Comparison of ENCODE assay signal across 9 cellular contexts in the genomic region with DNA sequence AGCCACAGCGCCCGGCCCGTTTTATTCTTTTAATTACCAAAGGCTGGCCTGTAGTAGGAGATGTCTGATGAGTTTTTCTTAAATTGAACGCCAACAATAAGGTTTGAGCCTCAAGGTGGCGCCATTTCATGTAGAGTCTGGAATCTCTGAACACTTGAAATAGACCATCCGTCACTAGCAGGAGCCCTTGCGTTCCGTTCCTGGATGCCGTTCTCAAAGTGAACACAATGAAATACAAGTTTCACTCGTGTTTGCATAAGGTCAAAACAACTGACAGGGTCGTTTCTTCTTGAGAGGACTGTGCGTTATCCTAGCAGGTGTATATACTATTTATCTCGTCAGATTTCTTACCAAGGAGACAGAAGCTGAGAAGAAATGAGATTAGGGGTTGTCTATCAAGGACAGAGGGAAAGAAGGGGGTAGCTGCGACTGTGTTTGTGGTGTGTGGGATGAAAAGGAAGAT. TPM values are rescaled to one million over a fixed set of nuclear protein-coding genes. Genes with fewer than 3 reads are reported as not detected.
DNase-seq lines count a peak whose midpoint lies in the region; ATAC-seq and TF ChIP-seq lines count a peak whose summit lies in the region.
"Had no signal": no experiment of that assay in that cellular context is flagged by ENCODE, and none has a peak within 500 bp of the region (broad histone marks: within the 10 kb centered on the region; RNA-seq: fewer than 3 reads in every experiment).

No MANE protein-coding gene starts in this region.

- H3K9me3 ChIP-seq in heart left ventricle = no peaks in the 10 kb centered on the region

- H3K36me3 ChIP-seq in heart left ventricle = no peaks in the 10 kb centered on the region

- H3K4me3 ChIP-seq in heart left ventricle = peak overlapping the region in 2 of 12 donors; percentile 2 to 9

- peak; percentile 58 to 80 (median 70) for TF ChIP-seq CTCF in heart left ventricle (IDR thresholded peaks at IDR 0.05)

- H3K27ac ChIP-seq in heart left ventricle = peak overlapping the region in 5 of 12 donors; percentile 2 to 72 (median 50)

- 4 to 7% (median 5%) methylated on average over 14 of the region's 14 CpGs for WGBS in heart left ventricle, 4 donors

- DNase-seq in GM04503 (ENCODE audit: low read depth) = peak; percentile 12
- DNase-seq in NCI-H1436 (lab: John Stamatoyannopoulos, UW) = peak; percentile 75
- peak; percentile 39 to 80 for DNase-seq in SW 1271 (lab: John Stamatoyannopoulos, UW)
- DNase-seq in activated naive CD8-positive, alpha-beta T cell treated with anti-CD3 and anti-CD28 coated beads, Interleukin-2, amount 50 U/mL, for 16 hours (ENCODE audit: low read depth, low spot score) = peak; percentile 39
- DNase-seq in heart left ventricle = peak in 4 of 5 donors; percentile 75 to 85 (median 76)
- DNase-seq in renal cortical epithelial cell (ENCODE audit: low read depth) = peak; percentile 86
- DNase-seq in T1000 (lab: John Stamatoyannopoulos, UW) = no peak

- peaks cover 0 to 22% (median 6%) of the 10 kb centered on the region in 9 donors for H3K27me3 ChIP-seq in heart left ventricle

- no peak for TF ChIP-seq POLR2A in heart left ventricle (IDR thresholded peaks at IDR 0.05)

- ATAC-seq in heart left ventricle (peak; percentile 33 to 86 (median 80)), GM21737 (IDR thresholded peaks at IDR 0.05; ENCODE audit: unreplicated experiment) (no peak)

- H3K4me1 ChIP-seq in heart left ventricle = peaks cover 0 to 19% (median 0%) of the 10 kb centered on the region in 12 donors

- intact Hi-C loops in heart left ventricle (cut with DNase I) = loop anchor here (1.0 to 10.0 kb wide), 6 partner anchors 140 to 206 kb away; no protein-coding TSS in a partner anchor

RNA-seq across cellular contexts. Expression of a gene that starts 18.7 kb away (rescaled TPM):
- not detected for total RNA-seq in heart left ventricle
- polyA plus RNA-seq in heart left ventricle = not detected
- total RNA-seq in renal cortical epithelial cell = not detected in 2 replicates
- total RNA-seq: natural killer cell treated with Interleukin-12 subunit alpha and Interleukin-12 subunit beta and Interleukin-15 and Interleukin-18, amount 100 ng/mL, for 72 hours had no signal

RNA-seq across cellular contexts. Expression of a gene that starts 37.2 kb away (rescaled TPM):
- total RNA-seq in heart left ventricle (not detected), renal cortical epithelial cell (not detected in 2 replicates)
- polyA plus RNA-seq in heart left ventricle = not detected
- total RNA-seq: natural killer cell treated with Interleukin-12 subunit alpha and Interleukin-12 subunit beta and Interleukin-15 and Interleukin-18, amount 100 ng/mL, for 72 hours had no signal

RNA-seq across cellular contexts. Expression of a gene that starts 47.5 kb away (rescaled TPM):
- total RNA-seq in heart left ventricle (10 to 100 TPM; 10.1 to 22.8 (median 13.4) TPM), renal cortical epithelial cell (10.9 and 13.0 TPM in 2 replicates)
- polyA plus RNA-seq in heart left ventricle = 1 to 10 TPM; 2.0 to 7.7 TPM
